ENCODE assay signal across 8 cellular contexts in the genomic region with DNA sequence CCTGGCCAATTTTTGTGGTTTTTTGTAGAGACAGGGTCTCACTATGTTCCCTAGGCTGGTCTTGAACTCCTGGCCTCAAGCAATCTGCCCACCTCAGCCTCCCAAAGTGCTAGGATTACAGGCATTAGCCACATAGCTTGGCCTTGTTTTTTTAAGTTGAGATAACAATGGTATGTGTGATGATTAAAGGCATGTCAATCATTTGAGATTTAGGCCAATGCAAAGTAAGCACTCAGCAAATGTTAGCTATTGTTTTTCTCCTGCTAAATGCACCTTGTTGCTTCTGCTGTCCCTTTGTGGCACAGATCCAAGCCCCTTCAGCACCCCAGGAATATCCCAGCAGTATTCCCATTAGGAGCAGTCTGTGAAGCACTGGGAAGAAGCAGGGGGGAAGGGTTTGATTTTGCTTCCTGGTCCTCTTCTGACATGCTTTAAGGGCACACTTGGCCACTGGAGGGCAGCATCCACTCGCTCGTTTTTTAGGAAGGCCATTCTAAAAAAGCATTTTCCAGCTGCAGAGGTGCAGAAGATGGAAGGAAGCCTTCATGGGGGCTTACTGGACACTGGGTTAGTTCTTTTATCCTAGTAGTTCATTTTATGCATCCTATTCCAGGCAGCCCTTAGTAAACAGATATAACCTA.
DNase-seq lines count a peak whose midpoint lies in the region; ATAC-seq and TF ChIP-seq lines count a peak whose summit lies in the region.

No MANE protein-coding gene starts in this region.

- no peak overlapping the region for H3K27ac ChIP-seq in dorsolateral prefrontal cortex

- ATAC-seq in HG02588 (IDR thresholded peaks at IDR 0.05; ENCODE audit: unreplicated experiment): no peak

- no peaks in the 10 kb centered on the region for H3K27me3 ChIP-seq in dorsolateral prefrontal cortex

- H3K4me3 ChIP-seq in dorsolateral prefrontal cortex: peak overlapping the region in 14 of 59 donors; percentile 2 to 32 (median 16)

- CTCF ChIA-PET in HEK293T (lab: Yijun Ruan, JAX): interaction anchor here (0.5 to 2.5 kb wide), 10 partner anchors 14 to 425 kb away, joined by 3 to 8 read pairs (median 4); no protein-coding TSS in a partner anchor

- POLR2A ChIA-PET in HEK293T (lab: Yijun Ruan, JAX): no interaction called here

- intact Hi-C loops in dorsolateral prefrontal cortex (cut with DNase I): loop anchor here in 1 of 2 donors (5.0 kb wide), 1 partner anchor 244 kb away; no protein-coding TSS in a partner anchor

- DNase-seq in C1 segment of cervical spinal cord (lab: John Stamatoyannopoulos, UW) (peak in 9 of 14 donors; percentile 6 to 41 (median 26)), HEK293T (ENCODE audit: extremely low spot score) (peak; percentile 85), NCI-H526 (lab: John Stamatoyannopoulos, UW) (peak; percentile 50 to 86), dorsolateral prefrontal cortex (peak; percentile 65 to 82 (median 71)), medulla oblongata (ENCODE audit: extremely low spot score) (peak; percentile 81)
- DNase-seq in activated CD4-positive, alpha-beta T cell treated with anti-CD3 and anti-CD28 coated beads, Interleukin-2, amount 50 U/mL, for 1 hour: peak; percentile 67
- peak; percentile 62 for DNase-seq in stimulated activated CD8-positive, alpha-beta memory T cell treated with anti-CD3 and anti-CD28 coated beads, Interleukin-15, amount 100 ng/mL, for 1 hour (ENCODE audit: low read depth)

- TF ChIP-seq CTCF in dorsolateral prefrontal cortex (IDR thresholded peaks at IDR 0.05 in 54 of 56, conservative IDR thresholded peaks at IDR 0.05 in 2 of 56; ENCODE audit: low read depth in 1 of 56, partially characterized antibody in 56 of 56): peak; percentile 55 to 86 (median 74)

TF ChIP-seq in HEK293T, 16 proteins besides CTCF, POLR2A, EP300 and RAD21:
- TF ChIP-seq ZNF384 (IDR thresholded peaks at IDR 0.05): peak; percentile 52
- TF ChIP-seq, protein P1, sequence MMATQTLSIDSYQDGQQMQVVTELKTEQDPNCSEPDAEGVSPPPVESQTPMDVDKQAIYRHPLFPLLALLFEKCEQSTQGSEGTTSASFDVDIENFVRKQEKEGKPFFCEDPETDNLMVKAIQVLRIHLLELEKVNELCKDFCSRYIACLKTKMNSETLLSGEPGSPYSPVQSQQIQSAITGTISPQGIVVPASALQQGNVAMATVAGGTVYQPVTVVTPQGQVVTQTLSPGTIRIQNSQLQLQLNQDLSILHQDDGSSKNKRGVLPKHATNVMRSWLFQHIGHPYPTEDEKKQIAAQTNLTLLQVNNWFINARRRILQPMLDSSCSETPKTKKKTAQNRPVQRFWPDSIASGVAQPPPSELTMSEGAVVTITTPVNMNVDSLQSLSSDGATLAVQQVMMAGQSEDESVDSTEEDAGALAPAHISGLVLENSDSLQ (IDR thresholded peaks at IDR 0.05): peak; percentile 92
- TF ChIP-seq LEF1 (IDR thresholded peaks at IDR 0.05; ENCODE audit: borderline replicate concordance): no peak
- no peak for TF ChIP-seq ARNT (IDR thresholded peaks at IDR 0.05)

Comparison
In these comparisons a context has a peak if more than half of its experiments do, and no peak if none do; other contexts are left out.
1. DNase-seq: peak in every context shown above with its lines; median percentile 85 in HEK293T; 81 in medulla oblongata; 71 in dorsolateral prefrontal cortex; 68 in NCI-H526; 67 in activated CD4-positive, alpha-beta T cell treated with anti-CD3 and anti-CD28 coated beads, Interleukin-2, amount 50 U/mL, for 1 hour; 62 in stimulated activated CD8-positive, alpha-beta memory T cell treated with anti-CD3 and anti-CD28 coated beads, Interleukin-15, amount 100 ng/mL, for 1 hour; 26 in C1 segment of cervical spinal cord.